ENCODE assay signal across 14 cellular contexts in genomic region chr18:76589309-76589708, GRCh38.
DNase-seq lines count a peak whose midpoint lies in the region; ATAC-seq and TF ChIP-seq lines count a peak whose summit lies in the region.
"Had no signal": no experiment of that assay in that cellular context is flagged by ENCODE, and none has a peak within 500 bp of the region (broad histone marks: within the 10 kb centered on the region; RNA-seq: fewer than 3 reads in every experiment).

No MANE protein-coding gene starts in this region.

- DNase-seq in right cardiac atrium, result no peak
- no peak for DNase-seq in Right ventricle myocardium superior
- DNase-seq in activated naive CD8-positive, alpha-beta T cell treated with anti-CD3 and anti-CD28 coated beads, Interleukin-2, amount 50 U/mL, for 24 hours, result no peak
- DNase-seq in spleen, result no peak
- no peak for DNase-seq in activated naive CD4-positive, alpha-beta T cell treated with anti-CD3 and anti-CD28 coated beads, Interleukin-2, amount 10 ng/mL, durations not matched to agents 7 days and 5 days
- no peak for DNase-seq in G401 (ENCODE audit: low spot score)
- DNase-seq in erythroblast (lab: John Stamatoyannopoulos, UW), result no peak
- DNase-seq: activated CD4-positive, alpha-beta memory T cell treated with anti-CD3 and anti-CD28 coated beads, Interleukin-2, amount 10 ng/mL, durations not matched to agents 7 days and 5 days; amniotic stem cell; GF-D8; islet precursor cell; NCI-H774 had no signal

- no peaks in the 10 kb centered on the region for H3K9me3 ChIP-seq in right cardiac atrium (ENCODE audit: control insufficient read depth, low read length)
- no peaks in the 10 kb centered on the region for H3K9me3 ChIP-seq in mucosa of stomach (ENCODE audit: control insufficient read depth, low read length)
- peaks cover 0 to 4% (median 0%) of the 10 kb centered on the region in 8 donors for H3K9me3 ChIP-seq in spleen

- H3K36me3 Mint-ChIP-seq in activated naive CD8-positive, alpha-beta T cell treated with anti-CD3 and anti-CD28 coated beads, Interleukin-2, amount 50 U/mL, for 24 hours (ENCODE audit: low read depth), result no peaks in the 10 kb centered on the region
- H3K36me3 Mint-ChIP-seq in activated naive CD4-positive, alpha-beta T cell treated with anti-CD3 and anti-CD28 coated beads, Interleukin-2, amount 10 ng/mL, durations not matched to agents 7 days and 5 days, result no peaks in the 10 kb centered on the region

- H3K36me3 ChIP-seq in mucosa of stomach (ENCODE audit: control insufficient read depth, insufficient read depth, low read length) (no peaks in the 10 kb centered on the region), spleen (no peaks in the 10 kb centered on the region)

- TF ChIP-seq POLR2A in spleen (IDR thresholded peaks at IDR 0.05), result no peak
- no peak for TF ChIP-seq POLR2A in erythroblast (IDR thresholded peaks at IDR 0.05; ENCODE audit: low read length)

- TF ChIP-seq CTCF in spleen (IDR thresholded peaks at IDR 0.05 in 8 of 11, conservative IDR thresholded peaks at IDR 0.05 in 3 of 11), result no peak

- H3K27ac ChIP-seq in right cardiac atrium (ENCODE audit: low read length) (no peak overlapping the region), spleen (peak overlapping the region in 2 of 8 donors; percentile 30 to 45)

- WGBS in right cardiac atrium, result 37% methylated on average over 1 of the region's 1 CpG
- 0 to 23% (median 5%) methylated on average over 1 of the region's 1 CpG for WGBS in spleen, 5 donors

- H3K4me3 ChIP-seq in right cardiac atrium (ENCODE audit: low read length) (peak overlapping the region; percentile 49), mucosa of stomach (ENCODE audit: low read length) (no peak overlapping the region), spleen (peak overlapping the region in 3 of 8 donors; percentile 11 to 54 (median 34))

- intact Hi-C loops in right cardiac atrium (cut with DNase I) (no loop called here), Right ventricle myocardium superior (cut with DNase I) (no loop called here), spleen (cut with DNase I; ENCODE audit: low total_unique reads) (no loop called here)

- H3K4me1 ChIP-seq in right cardiac atrium (ENCODE audit: control insufficient read depth, insufficient read depth, low read length) (no peaks in the 10 kb centered on the region), mucosa of stomach (ENCODE audit: control insufficient read depth, insufficient read depth, low read length) (peaks cover 8% of the 10 kb centered on the region), spleen (peaks cover 0 to 27% (median 8%) of the 10 kb centered on the region in 6 donors)

- peaks cover 9% of the 10 kb centered on the region for H3K4me1 Mint-ChIP-seq in activated naive CD8-positive, alpha-beta T cell treated with anti-CD3 and anti-CD28 coated beads, Interleukin-2, amount 50 U/mL, for 24 hours
- peaks cover 4% of the 10 kb centered on the region for H3K4me1 Mint-ChIP-seq in activated naive CD4-positive, alpha-beta T cell treated with anti-CD3 and anti-CD28 coated beads, Interleukin-2, amount 10 ng/mL, durations not matched to agents 7 days and 5 days

- peaks cover 35% of the 10 kb centered on the region for H3K27me3 Mint-ChIP-seq in activated naive CD8-positive, alpha-beta T cell treated with anti-CD3 and anti-CD28 coated beads, Interleukin-2, amount 50 U/mL, for 24 hours
- peaks cover 49% of the 10 kb centered on the region for H3K27me3 Mint-ChIP-seq in activated naive CD4-positive, alpha-beta T cell treated with anti-CD3 and anti-CD28 coated beads, Interleukin-2, amount 10 ng/mL, durations not matched to agents 7 days and 5 days

- in situ Hi-C loops in G401 (cut with HindIII; ENCODE audit: low sequenced_read_pairs), result no loop called here

- H3K4me3 Mint-ChIP-seq in activated naive CD8-positive, alpha-beta T cell treated with anti-CD3 and anti-CD28 coated beads, Interleukin-2, amount 50 U/mL, for 24 hours, result peak overlapping the region; percentile 12
- H3K4me3 Mint-ChIP-seq in activated naive CD4-positive, alpha-beta T cell treated with anti-CD3 and anti-CD28 coated beads, Interleukin-2, amount 10 ng/mL, durations not matched to agents 7 days and 5 days, result no peak overlapping the region
- H3K4me3 Mint-ChIP-seq: activated CD4-positive, alpha-beta memory T cell treated with anti-CD3 and anti-CD28 coated beads, Interleukin-2, amount 10 ng/mL, durations not matched to agents 7 days and 5 days had no signal

- CTCF ChIA-PET in activated naive CD4-positive, alpha-beta T cell treated with anti-CD3 and anti-CD28 coated beads, Interleukin-2, amount 10 ng/mL, durations not matched to agents 7 days and 5 days (lab: Charles Lee), result no interaction called here

- H3K27me3 ChIP-seq in right cardiac atrium (ENCODE audit: control insufficient read depth, insufficient read depth), result no peaks in the 10 kb centered on the region
- H3K27me3 ChIP-seq in mucosa of stomach (ENCODE audit: control insufficient read depth, insufficient read depth, low read length), result no peaks in the 10 kb centered on the region
- peaks cover 0 to 47% (median 0%) of the 10 kb centered on the region in 7 donors for H3K27me3 ChIP-seq in spleen (replicated peaks in 1 of 7)

- ATAC-seq in right cardiac atrium, result no peak
- no peak for ATAC-seq in Right ventricle myocardium superior (ENCODE audit: poor library complexity)
- no peak for ATAC-seq in activated naive CD8-positive, alpha-beta T cell treated with anti-CD3 and anti-CD28 coated beads, Interleukin-2, amount 50 U/mL, for 24 hours
- ATAC-seq: SK-N-SH treated with all-trans-retinoic acid at 6 μM for 48 hours had no signal

- H3K9me3 Mint-ChIP-seq in activated naive CD8-positive, alpha-beta T cell treated with anti-CD3 and anti-CD28 coated beads, Interleukin-2, amount 50 U/mL, for 24 hours, result no peaks in the 10 kb centered on the region
- no peaks in the 10 kb centered on the region for H3K9me3 Mint-ChIP-seq in activated naive CD4-positive, alpha-beta T cell treated with anti-CD3 and anti-CD28 coated beads, Interleukin-2, amount 10 ng/mL, durations not matched to agents 7 days and 5 days
- H3K9me3 Mint-ChIP-seq: activated CD4-positive, alpha-beta memory T cell treated with anti-CD3 and anti-CD28 coated beads, Interleukin-2, amount 10 ng/mL, durations not matched to agents 7 days and 5 days had no signal

- H3K9ac ChIP-seq in mucosa of stomach (ENCODE audit: low read length), result peak overlapping the region; percentile 18

- no peak overlapping the region for H3K27ac Mint-ChIP-seq in activated naive CD8-positive, alpha-beta T cell treated with anti-CD3 and anti-CD28 coated beads, Interleukin-2, amount 50 U/mL, for 24 hours
- no peak overlapping the region for H3K27ac Mint-ChIP-seq in activated naive CD4-positive, alpha-beta T cell treated with anti-CD3 and anti-CD28 coated beads, Interleukin-2, amount 10 ng/mL, durations not matched to agents 7 days and 5 days
- H3K27ac Mint-ChIP-seq: activated CD4-positive, alpha-beta memory T cell treated with anti-CD3 and anti-CD28 coated beads, Interleukin-2, amount 10 ng/mL, durations not matched to agents 7 days and 5 days had no signal
